8 cellular contexts compared by ENCODE assay signal in genomic region chr12:47383942-47384341, GRCh38.
A peak's percentile ranks its signal among the peaks of the same experiment; 100 is the strongest.
DNase-seq lines count a peak whose midpoint lies in the region; ATAC-seq and TF ChIP-seq lines count a peak whose summit lies in the region.
"Had no signal": no experiment of that assay in that cellular context is flagged by ENCODE, and none has a peak within 500 bp of the region (broad histone marks: within the 10 kb centered on the region; RNA-seq: fewer than 3 reads in every experiment).

No MANE protein-coding gene starts in this region.

- no peak overlapping the region for H3K4me3 ChIP-seq in brain microvascular endothelial cell (ENCODE audit: low read depth, low read length)

- in situ Hi-C loops in brain microvascular endothelial cell (cut with HindIII; ENCODE audit: low pct_ligation_motif_present, low sequenced_read_pairs): no loop called here

- no peak overlapping the region for H3K27ac ChIP-seq in brain microvascular endothelial cell

- TF ChIP-seq CTCF in brain microvascular endothelial cell (IDR thresholded peaks at IDR 0.05; ENCODE audit: low read depth, low read length, missing control alignments): no peak
- no peak for TF ChIP-seq CTCF in omental fat pad (IDR thresholded peaks at IDR 0.05)

- DNase-seq in DMS53 treated with DMSO at 0.1 percent for 48 hours (lab: John Stamatoyannopoulos, UW; ENCODE audit: unreplicated experiment) (peak; percentile 35), LHCN-M2 (ENCODE audit: low read depth) (peak; percentile 39), brain microvascular endothelial cell (peak; percentile 19), omental fat pad (ENCODE audit: low spot score) (no peak), retina (no peak)
- DNase-seq: activated CD4-positive, alpha-beta T cell treated with anti-CD3 and anti-CD28 coated beads, Interleukin-2, amount 50 U/mL, for 1 hour had no signal

- H3K36me3 ChIP-seq in brain microvascular endothelial cell (replicated peaks): no peaks in the 10 kb centered on the region

- H3K27me3 ChIP-seq in brain microvascular endothelial cell (replicated peaks): no peaks in the 10 kb centered on the region

- ATAC-seq in omental fat pad (ENCODE audit: low FRiP score) (peak; percentile 58), HG02571 (IDR thresholded peaks at IDR 0.05; ENCODE audit: unreplicated experiment) (no peak), GM21423 (IDR thresholded peaks at IDR 0.05; ENCODE audit: unreplicated experiment) (no peak)

Comparison
In these comparisons a context has a peak if more than half of its experiments do, and no peak if none do; other contexts are left out.
1. DNase-seq: peak in DMS53 treated with DMSO at 0.1 percent for 48 hours (single experiment), LHCN-M2 (single experiment) and brain microvascular endothelial cell (single experiment); none in omental fat pad (single experiment) and retina (single experiment).